Comparison of ENCODE assay signal across 13 cellular contexts in genomic region chr9:93107151-93107824, GRCh38. TPM values are rescaled to one million over a fixed set of nuclear protein-coding genes. Genes with fewer than 3 reads are reported as not detected.
DNase-seq lines count a peak whose midpoint lies in the region; ATAC-seq, FAIRE-seq and TF ChIP-seq lines count a peak whose summit lies in the region.
"Had no signal": no experiment of that assay in that cellular context is flagged by ENCODE, and none has a peak within 500 bp of the region (broad histone marks: within the 10 kb centered on the region; RNA-seq: fewer than 3 reads in every experiment).

No MANE protein-coding gene starts in this region.

- BruUV-seq in HepG2 (replicated peaks; lab: Mats Ljungman, UMichigan), result no TSS peak

- H3K27ac ChIP-seq in right lobe of liver (no peak overlapping the region), HepG2 (ENCODE audit: extremely low read length, insufficient read depth, low read length) (no peak overlapping the region), ascending aorta (no peak overlapping the region), aorta (ENCODE audit: low read depth in 1 of 2, low read length in 2 of 2) (no peak overlapping the region)
- H3K27ac ChIP-seq: HL-60 had no signal

- H3K4me3 ChIP-seq in right lobe of liver, result no peak overlapping the region
- no peak overlapping the region for H3K4me3 ChIP-seq in HepG2 (replicated peaks in 1 of 3; ENCODE audit: insufficient read depth in 1 of 3, low read depth in 2 of 3, low read length in 3 of 3)
- H3K4me3 ChIP-seq in ascending aorta, result no peak overlapping the region
- no peak overlapping the region for H3K4me3 ChIP-seq in mucosa of descending colon
- no peak overlapping the region for H3K4me3 ChIP-seq in aorta (ENCODE audit: low read length in 2 of 2)

- CTCF ChIA-PET in HepG2 (lab: Yijun Ruan, JAX; ENCODE audit: low intra/inter-chr PET ratio, low total read pairs), result no interaction called here

- in situ Hi-C loops in HepG2 (cut with HindIII; ENCODE audit: extremely low pct_ligation_motif_present, low pct_unique_long_range_greater_than_20kb), result no loop called here

- POLR2A ChIA-PET in HepG2 (lab: Yijun Ruan, JAX), result no interaction called here

- no peaks in the 10 kb centered on the region for H4K20me1 ChIP-seq in HepG2 (ENCODE audit: insufficient read depth, low read length)

- H3K27me3 ChIP-seq in right lobe of liver (no peaks in the 10 kb centered on the region), HepG2 (ENCODE audit: control insufficient read depth in 1 of 2, insufficient read depth in 2 of 2, low read length in 2 of 2) (no peaks in the 10 kb centered on the region), ascending aorta (no peaks in the 10 kb centered on the region), aorta (ENCODE audit: control insufficient read depth in 1 of 2, insufficient read depth in 2 of 2, low read length in 1 of 2) (no peaks in the 10 kb centered on the region)

- intact Hi-C loops in right lobe of liver (cut with DNase I) (no loop called here), HepG2 (cut with micrococcal nuclease; ENCODE audit: unreplicated experiment) (loop anchor here (5.0 kb wide), 2 partner anchors 35 to 105 kb away; no protein-coding TSS in a partner anchor), ascending aorta (cut with DNase I) (no loop called here), mucosa of descending colon (cut with DNase I, micrococcal nuclease) (no loop called here), aorta (cut with DNase I) (no loop called here)

- H3K4me1 ChIP-seq in right lobe of liver (no peaks in the 10 kb centered on the region), HepG2 (ENCODE audit: insufficient read depth, low read length) (peaks cover 32% of the 10 kb centered on the region), ascending aorta (peaks cover 0 to 11% of the 10 kb centered on the region in 2 donors), mucosa of descending colon (ENCODE audit: low read depth) (no peaks in the 10 kb centered on the region), aorta (ENCODE audit: control insufficient read depth in 1 of 2, insufficient read depth in 2 of 2, low read length in 2 of 2) (no peaks in the 10 kb centered on the region)

- no peak for TF ChIP-seq POLR2A in right lobe of liver (IDR thresholded peaks at IDR 0.05)
- no peak for TF ChIP-seq POLR2A in HepG2 (IDR thresholded peaks at IDR 0.05; ENCODE audit: insufficient read depth in 1 of 2, low read depth in 2 of 2, low read length in 2 of 2)

- H3K9ac ChIP-seq in HepG2 (ENCODE audit: insufficient read depth, low read depth, low read length), result no peak overlapping the region

- FAIRE-seq in HepG2 (lab: Jason Lieb, UNC), result no peak

- TF ChIP-seq EP300 in HepG2 (IDR thresholded peaks at IDR 0.05; ENCODE audit: low read depth in 2 of 2, low read length in 2 of 2) (no peak), HepG2 (CRISPR knock-in tag; IDR thresholded peaks at IDR 0.05; ENCODE audit: borderline replicate concordance) (no peak)

- DNase-seq in right lobe of liver (peak in 2 of 3 donors; percentile 37 to 43), HepG2 (ENCODE audit: low spot score) (no peak), ascending aorta (ENCODE audit: low spot score in 2 of 2) (peak; percentile 5 to 60), mucosa of descending colon (peak in 2 of 3 donors; percentile 19 to 49), aorta (peak; percentile 35 to 40), Ammon's horn (ENCODE audit: low spot score) (no peak), NCI-H526 (lab: John Stamatoyannopoulos, UW) (no peak)
- DNase-seq: amniotic stem cell, DMS 273 treated with DMSO at 0.1 percent for 48 hours, KG1, NCI-H69 had no signal

- peaks cover 8% of the 10 kb centered on the region for H3K79me2 ChIP-seq in HepG2 (ENCODE audit: insufficient read depth, low read length)

- no peak for TF ChIP-seq CTCF in right lobe of liver (IDR thresholded peaks at IDR 0.05)
- TF ChIP-seq CTCF in HepG2 (CRISPR knock-in tag; IDR thresholded peaks at IDR 0.05), result no peak
- no peak for TF ChIP-seq CTCF in ascending aorta (IDR thresholded peaks at IDR 0.05)
- no peak for TF ChIP-seq CTCF in mucosa of descending colon (IDR thresholded peaks at IDR 0.05)

- ATAC-seq in right lobe of liver (no peak), HepG2 (no peak), mucosa of descending colon (no peak), aorta (ENCODE audit: low FRiP score) (no peak), GM18858 (IDR thresholded peaks at IDR 0.05; ENCODE audit: unreplicated experiment) (no peak)

- H3K36me3 ChIP-seq in right lobe of liver, result peaks cover 0 to 5% (median 0%) of the 10 kb centered on the region in 4 donors
- H3K36me3 ChIP-seq in HepG2 (replicated peaks in 1 of 2; ENCODE audit: control insufficient read depth in 1 of 2, insufficient read depth in 2 of 2, low read length in 2 of 2), result peaks cover 2 to 8% of the 10 kb centered on the region in 2 experiments; a peak in 3 of 5 replicates
- H3K36me3 ChIP-seq in ascending aorta, result peaks cover 32 to 52% of the 10 kb centered on the region in 2 donors
- H3K36me3 ChIP-seq in mucosa of descending colon (ENCODE audit: low read depth), result no peaks in the 10 kb centered on the region
- H3K36me3 ChIP-seq in aorta (ENCODE audit: control insufficient read depth in 1 of 2, insufficient read depth in 2 of 2, low read length in 1 of 2), result peaks cover 0 to 5% of the 10 kb centered on the region in 2 donors

- no peak for TF ChIP-seq RAD21 in HepG2 (CRISPR knock-in tag; IDR thresholded peaks at IDR 0.05)

- H2AFZ ChIP-seq in HepG2 (ENCODE audit: low read length), result no peak overlapping the region

- WGBS in right lobe of liver (ENCODE audit: insufficient coverage, low coverage, low lambda C conversion rate, missing lambda C conversion rate), result 50% methylated on average over 1 of the region's 14 CpGs
- 100% methylated on average over 7 of the region's 14 CpGs for WGBS in HepG2 (ENCODE audit: low lambda C conversion rate)
- 87 to 91% methylated on average over 14 of the region's 14 CpGs for WGBS in aorta, 2 donors

- H3K9me3 ChIP-seq in right lobe of liver, result no peaks in the 10 kb centered on the region
- H3K9me3 ChIP-seq in HepG2 (ENCODE audit: low read length), result no peaks in the 10 kb centered on the region
- peaks cover 0 to 10% of the 10 kb centered on the region in 2 donors for H3K9me3 ChIP-seq in ascending aorta
- peaks cover 4% of the 10 kb centered on the region for H3K9me3 ChIP-seq in mucosa of descending colon
- no peaks in the 10 kb centered on the region for H3K9me3 ChIP-seq in aorta (ENCODE audit: control insufficient read depth, low read length)

- no peak overlapping the region for H3K4me2 ChIP-seq in HepG2 (ENCODE audit: low read depth, low read length)

RNA-seq across cellular contexts. Expression of gene CARD19, which starts 11.3 kb away (rescaled TPM):
- total RNA-seq in right lobe of liver (10 to 100 TPM in 3 of 6 experiments, 1 to 10 TPM in 3; 6.3 to 31.7 (median 12.1) TPM), HepG2 (2016; rRNA removed; fragmentation: Illumina TruSeq; extraction: Trizol) (15.2 and 18.4 TPM in 2 replicates), ascending aorta (212 TPM), mucosa of descending colon (10 to 100 TPM; 39.1 to 47.8 (median 44.2) TPM), aorta (10 to 100 TPM; 47.7 to 50.5 TPM)
- total RNA-seq in HepG2 (2016; cell fraction: cytosol; rRNA removed; fragmentation: Illumina TruSeq; extraction: Trizol; ENCODE audit: low read depth), result 15.8 and 20.2 TPM in 2 replicates
- 18.6 and 20.5 TPM in 2 replicates for total RNA-seq in HepG2 (2016; cell fraction: insoluble cytoplasmic fraction; rRNA removed; fragmentation: Illumina TruSeq; extraction: Trizol)
- 17.3 and 29.5 TPM in 2 replicates for total RNA-seq in HepG2 (2016; cell fraction: membrane; rRNA removed; fragmentation: Illumina TruSeq; extraction: Trizol)
- 8.3 and 12.2 TPM in 2 replicates for total RNA-seq in HepG2 (2016; cell fraction: nucleus; rRNA removed; fragmentation: Illumina TruSeq; extraction: Trizol)
- polyA plus RNA-seq in HepG2 (2011; rRNA removed) (47.2 and 62.0 TPM in 2 replicates), aorta (10 to 100 TPM; 80.1 to 92.3 TPM)
- polyA plus RNA-seq in HepG2 (2011; cell fraction: cytosol; rRNA removed), result 33.8 and 73.1 TPM in 2 replicates
- 101 and 106 TPM in 2 replicates for polyA plus RNA-seq in HepG2 (2011; cell fraction: nucleus; rRNA removed)
- 14.6 TPM in 2 replicates for polyA plus RNA-seq in HepG2 (2012)
- 16.0 and 27.0 TPM in 2 replicates for polyA plus RNA-seq in HepG2 (2016; cell fraction: cytosol; fragmentation: Illumina TruSeq; extraction: Trizol; ENCODE audit: low read depth)
- 14.7 and 18.5 TPM in 2 replicates for polyA plus RNA-seq in HepG2 (2016; cell fraction: insoluble cytoplasmic fraction; fragmentation: Illumina TruSeq; extraction: Trizol; ENCODE audit: low read depth)
- polyA plus RNA-seq in HepG2 (2016; cell fraction: membrane; fragmentation: Illumina TruSeq; extraction: Trizol; ENCODE audit: low read depth), result 13.4 and 18.5 TPM in 2 replicates
- 25.1 and 25.9 TPM in 2 replicates for polyA plus RNA-seq in HepG2 (2016; cell fraction: nucleus; fragmentation: Illumina TruSeq; extraction: Trizol; ENCODE audit: insufficient read depth, low read depth)
- 11.5 and 28.1 TPM in 2 replicates for polyA minus RNA-seq in HepG2 (2011; rRNA and poly(A)+ RNA removed; ENCODE audit: low replicate concordance)
- polyA minus RNA-seq in HepG2 (2011; cell fraction: cytosol; rRNA and poly(A)+ RNA removed), result 14.0 and 17.6 TPM in 2 replicates
- 11.3 and 12.8 TPM in 2 replicates for polyA minus RNA-seq in HepG2 (2011; cell fraction: nucleus; rRNA and poly(A)+ RNA removed)

RNA-seq across cellular contexts. Expression of gene NINJ1, which starts 26.8 kb away (rescaled TPM):
- total RNA-seq in right lobe of liver, result 100 to 1,000 TPM in 1 of 6 experiments, 10 to 100 TPM in 5; 35.6 to 103 (median 65.1) TPM
- 77.1 and 92.1 TPM in 2 replicates for total RNA-seq in HepG2 (2016; rRNA removed; fragmentation: Illumina TruSeq; extraction: Trizol)
- 104 and 127 TPM in 2 replicates for total RNA-seq in HepG2 (2016; cell fraction: cytosol; rRNA removed; fragmentation: Illumina TruSeq; extraction: Trizol; ENCODE audit: low read depth)
- 66.8 and 94.8 TPM in 2 replicates for total RNA-seq in HepG2 (2016; cell fraction: insoluble cytoplasmic fraction; rRNA removed; fragmentation: Illumina TruSeq; extraction: Trizol)
- 149 and 180 TPM in 2 replicates for total RNA-seq in HepG2 (2016; cell fraction: membrane; rRNA removed; fragmentation: Illumina TruSeq; extraction: Trizol)
- 48.9 and 58.7 TPM in 2 replicates for total RNA-seq in HepG2 (2016; cell fraction: nucleus; rRNA removed; fragmentation: Illumina TruSeq; extraction: Trizol)
- 81.2 and 109 TPM in 2 replicates for polyA plus RNA-seq in HepG2 (2011; rRNA removed)
- polyA plus RNA-seq in HepG2 (2011; cell fraction: cytosol; rRNA removed), result 83.2 and 110 TPM in 2 replicates
- 62.3 and 83.6 TPM in 2 replicates for polyA plus RNA-seq in HepG2 (2011; cell fraction: nucleus; rRNA removed)
- polyA plus RNA-seq in HepG2 (2012), result 77.3 and 145 TPM in 2 replicates
- 196 and 226 TPM in 2 replicates for polyA plus RNA-seq in HepG2 (2016; cell fraction: cytosol; fragmentation: Illumina TruSeq; extraction: Trizol; ENCODE audit: low read depth)
- 104 and 130 TPM in 2 replicates for polyA plus RNA-seq in HepG2 (2016; cell fraction: insoluble cytoplasmic fraction; fragmentation: Illumina TruSeq; extraction: Trizol; ENCODE audit: low read depth)
- 235 and 242 TPM in 2 replicates for polyA plus RNA-seq in HepG2 (2016; cell fraction: membrane; fragmentation: Illumina TruSeq; extraction: Trizol; ENCODE audit: low read depth)
- polyA plus RNA-seq in HepG2 (2016; cell fraction: nucleus; fragmentation: Illumina TruSeq; extraction: Trizol; ENCODE audit: insufficient read depth, low read depth), result 122 and 127 TPM in 2 replicates
- polyA minus RNA-seq in HepG2 (2011; rRNA and poly(A)+ RNA removed; ENCODE audit: low replicate concordance), result 22.5 and 101 TPM in 2 replicates
- polyA minus RNA-seq in HepG2 (2011; cell fraction: cytosol; rRNA and poly(A)+ RNA removed), result 26.1 and 26.7 TPM in 2 replicates
- polyA minus RNA-seq in HepG2 (2011; cell fraction: nucleus; rRNA and poly(A)+ RNA removed), result 17.8 and 21.8 TPM in 2 replicates
- total RNA-seq in ascending aorta, result 156 TPM
- 10 to 100 TPM; 19.5 to 68.9 (median 23.2) TPM for total RNA-seq in mucosa of descending colon
- total RNA-seq in aorta, result 10 to 100 TPM; 66.8 to 80.3 TPM
- 100 to 1,000 TPM in 1 of 2 donors, 10 to 100 TPM in 1; 46.7 to 113 TPM for polyA plus RNA-seq in aorta

RNA-seq across cellular contexts. Expression of gene SUSD3, which starts 48.8 kb away (rescaled TPM):
- total RNA-seq in right lobe of liver (10 to 100 TPM in 4 of 6 experiments, 1 to 10 TPM in 2; 6.5 to 51.5 (median 31.2) TPM), HepG2 (2016; rRNA removed; fragmentation: Illumina TruSeq; extraction: Trizol) (6.0 and 7.0 TPM in 2 replicates), ascending aorta (not detected), mucosa of descending colon (1 to 10 TPM; 1.2 to 2.5 (median 1.8) TPM), aorta (10 to 100 TPM in 1 of 2 donors, 1 to 10 TPM in 1; 3.8 to 10.3 TPM)
- total RNA-seq in HepG2 (2016; cell fraction: cytosol; rRNA removed; fragmentation: Illumina TruSeq; extraction: Trizol; ENCODE audit: low read depth), result 10.2 and 12.4 TPM in 2 replicates
- total RNA-seq in HepG2 (2016; cell fraction: insoluble cytoplasmic fraction; rRNA removed; fragmentation: Illumina TruSeq; extraction: Trizol), result 6.3 and 8.8 TPM in 2 replicates
- total RNA-seq in HepG2 (2016; cell fraction: membrane; rRNA removed; fragmentation: Illumina TruSeq; extraction: Trizol), result 10.0 and 14.6 TPM in 2 replicates
- total RNA-seq in HepG2 (2016; cell fraction: nucleus; rRNA removed; fragmentation: Illumina TruSeq; extraction: Trizol), result 4.9 and 5.2 TPM in 2 replicates
- polyA plus RNA-seq in HepG2 (2011; rRNA removed) (9.1 and 11.7 TPM in 2 replicates), aorta (1 to 10 TPM; 2.6 to 5.0 TPM)
- 6.2 and 9.7 TPM in 2 replicates for polyA plus RNA-seq in HepG2 (2011; cell fraction: cytosol; rRNA removed)
- 4.6 and 5.9 TPM in 2 replicates for polyA plus RNA-seq in HepG2 (2011; cell fraction: nucleus; rRNA removed)
- 4.2 and 5.4 TPM in 2 replicates for polyA plus RNA-seq in HepG2 (2012)
- 12.5 and 16.5 TPM in 2 replicates for polyA plus RNA-seq in HepG2 (2016; cell fraction: cytosol; fragmentation: Illumina TruSeq; extraction: Trizol; ENCODE audit: low read depth)
- 5.3 and 7.1 TPM in 2 replicates for polyA plus RNA-seq in HepG2 (2016; cell fraction: insoluble cytoplasmic fraction; fragmentation: Illumina TruSeq; extraction: Trizol; ENCODE audit: low read depth)
- 12.6 and 14.6 TPM in 2 replicates for polyA plus RNA-seq in HepG2 (2016; cell fraction: membrane; fragmentation: Illumina TruSeq; extraction: Trizol; ENCODE audit: low read depth)
- polyA plus RNA-seq in HepG2 (2016; cell fraction: nucleus; fragmentation: Illumina TruSeq; extraction: Trizol; ENCODE audit: insufficient read depth, low read depth), result 9.7 and 10.7 TPM in 2 replicates
- 7.9 TPM in 1 of 2 replicates, not detected in the other for polyA minus RNA-seq in HepG2 (2011; rRNA and poly(A)+ RNA removed; ENCODE audit: low replicate concordance)
- polyA minus RNA-seq in HepG2 (2011; cell fraction: cytosol; rRNA and poly(A)+ RNA removed), result 1.8 and 2.8 TPM in 2 replicates
- 0.90 and 0.99 TPM in 2 replicates for polyA minus RNA-seq in HepG2 (2011; cell fraction: nucleus; rRNA and poly(A)+ RNA removed)

Comparison
In these comparisons a context has a peak if more than half of its experiments do, and no peak if none do; other contexts are left out.
1. DNase-seq: peak in right lobe of liver (2 of 3), ascending aorta (2 of 2), mucosa of descending colon (2 of 3) and aorta (2 of 2); none in HepG2 (single experiment), Ammon's horn (single experiment) and NCI-H526 (0 of 2).